In the genomic region with DNA sequence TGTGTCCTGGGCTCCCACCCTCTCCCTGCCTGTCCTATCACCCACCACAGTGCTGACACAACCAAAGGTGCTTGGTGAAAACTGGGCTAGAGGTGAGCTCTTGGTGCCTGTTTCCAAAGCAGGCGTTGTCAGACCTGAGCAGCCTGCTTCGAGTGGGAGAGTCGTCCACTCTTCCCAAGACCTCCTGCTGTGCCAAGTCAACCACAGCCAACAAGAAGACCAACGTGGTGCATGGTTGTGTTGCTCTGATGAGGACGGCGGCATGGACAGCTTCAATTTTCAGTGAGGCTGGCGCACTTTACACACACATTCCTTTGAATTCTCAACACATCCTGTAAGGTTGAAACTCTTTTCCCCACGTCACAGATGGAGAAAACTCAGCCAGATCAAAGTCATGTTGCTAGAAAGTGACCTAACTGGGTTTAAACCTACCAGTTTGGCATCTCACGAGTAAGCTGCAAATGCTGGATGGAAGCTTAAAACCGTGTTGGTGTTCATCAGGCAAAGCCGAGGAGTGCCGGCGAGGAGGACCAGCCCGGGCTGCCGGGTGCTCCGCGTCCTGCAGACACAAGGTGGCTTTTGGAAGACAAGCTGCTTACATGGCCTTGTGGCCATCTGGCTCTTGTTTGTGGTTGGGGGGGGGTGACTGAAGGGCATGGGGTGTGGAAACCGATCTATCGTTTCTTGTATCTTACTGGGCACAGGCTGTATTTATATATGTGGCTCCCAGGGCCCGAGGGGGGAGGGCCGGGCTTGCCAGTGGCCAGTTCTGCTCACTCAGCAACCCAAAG, we compare ENCODE assay signal across 23 cellular contexts. TPM values are rescaled to one million over a fixed set of nuclear protein-coding genes. Genes with fewer than 3 reads are reported as not detected.
DNase-seq lines count a peak whose midpoint lies in the region; ATAC-seq and TF ChIP-seq lines count a peak whose summit lies in the region.
"Had no signal": no experiment of that assay in that cellular context is flagged by ENCODE, and none has a peak within 500 bp of the region (broad histone marks: within the 10 kb centered on the region; RNA-seq: fewer than 3 reads in every experiment).

No MANE protein-coding gene starts in this region.

- no peak overlapping the region for H4K8ac ChIP-seq in mesenchymal stem cell (ENCODE audit: low read length)

- H3K23ac ChIP-seq in mesenchymal stem cell (ENCODE audit: low read length in 2 of 2) = no peak overlapping the region

- H3K27ac Mint-ChIP-seq in activated CD4-positive, alpha-beta memory T cell treated with anti-CD3 and anti-CD28 coated beads for 36 hours = no peak overlapping the region
- H3K27ac Mint-ChIP-seq in activated CD4-positive, alpha-beta memory T cell treated with anti-CD3 and anti-CD28 coated beads, Interleukin-2, amount 10 ng/mL, durations not matched to agents 7 days and 5 days = no peak overlapping the region
- no peak overlapping the region for H3K27ac Mint-ChIP-seq in CD14-positive monocyte

- no peak overlapping the region for H2BK15ac ChIP-seq in mesenchymal stem cell (ENCODE audit: low read depth, poor library complexity, severe bottlenecking)

- H3K27me3 ChIP-seq in WERI-Rb-1 (ENCODE audit: insufficient read depth, low read depth, severe bottlenecking) = no peaks in the 10 kb centered on the region
- no peaks in the 10 kb centered on the region for H3K27me3 ChIP-seq in testis
- H3K27me3 ChIP-seq in mesenchymal stem cell (ENCODE audit: control insufficient read depth in 1 of 2, insufficient read depth in 1 of 2, low read length in 2 of 2) = peaks cover 20 to 79% of the 10 kb centered on the region in 2 experiments

- no peak overlapping the region for H2AK5ac ChIP-seq in mesenchymal stem cell (ENCODE audit: low read length, severe bottlenecking)

- peaks cover 6% of the 10 kb centered on the region for H3K9me3 ChIP-seq in WERI-Rb-1 (ENCODE audit: severe bottlenecking)
- no peaks in the 10 kb centered on the region for H3K9me3 ChIP-seq in testis
- peaks cover 10% of the 10 kb centered on the region for H3K9me3 ChIP-seq in mesenchymal stem cell (ENCODE audit: control insufficient read depth, low read length)
- H3K9me3 ChIP-seq: BE2C, SJCRH30 had no signal

- H3K4me3 Mint-ChIP-seq in activated CD4-positive, alpha-beta memory T cell treated with anti-CD3 and anti-CD28 coated beads for 36 hours = no peak overlapping the region
- no peak overlapping the region for H3K4me3 Mint-ChIP-seq in activated CD4-positive, alpha-beta memory T cell treated with anti-CD3 and anti-CD28 coated beads, Interleukin-2, amount 10 ng/mL, durations not matched to agents 7 days and 5 days
- H3K4me3 Mint-ChIP-seq in CD14-positive monocyte = no peak overlapping the region

- H3K9ac ChIP-seq in mesenchymal stem cell (ENCODE audit: low read length) = no peak overlapping the region

- TF ChIP-seq CTCF in WERI-Rb-1 (IDR thresholded peaks at IDR 0.05; ENCODE audit: low read depth, low read length) (0 out of 2 replicates have a peak, but pooled peaks have one; percentile 12), testis (IDR thresholded peaks at IDR 0.05) (no peak), CD14-positive monocyte (IDR thresholded peaks at IDR 0.05) (no peak)

- peaks cover 6% of the 10 kb centered on the region for H3K4me1 Mint-ChIP-seq in activated CD4-positive, alpha-beta memory T cell treated with anti-CD3 and anti-CD28 coated beads for 36 hours (ENCODE audit: low read depth)
- peaks cover 9% of the 10 kb centered on the region for H3K4me1 Mint-ChIP-seq in activated CD4-positive, alpha-beta memory T cell treated with anti-CD3 and anti-CD28 coated beads, Interleukin-2, amount 10 ng/mL, durations not matched to agents 7 days and 5 days
- H3K4me1 Mint-ChIP-seq in CD14-positive monocyte = no peaks in the 10 kb centered on the region

- no peak overlapping the region for H2BK120ac ChIP-seq in mesenchymal stem cell (ENCODE audit: low read depth, low read length)

- H4K91ac ChIP-seq in mesenchymal stem cell (ENCODE audit: low read length) = no peak overlapping the region

- TF ChIP-seq POLR2A in testis (IDR thresholded peaks at IDR 0.05) = no peak

- no peaks in the 10 kb centered on the region for H3K9me3 Mint-ChIP-seq in activated CD4-positive, alpha-beta memory T cell treated with anti-CD3 and anti-CD28 coated beads for 36 hours
- no peaks in the 10 kb centered on the region for H3K9me3 Mint-ChIP-seq in activated CD4-positive, alpha-beta memory T cell treated with anti-CD3 and anti-CD28 coated beads, Interleukin-2, amount 10 ng/mL, durations not matched to agents 7 days and 5 days
- H3K9me3 Mint-ChIP-seq in CD14-positive monocyte = peaks cover 0 to 2% (median 0%) of the 10 kb centered on the region in 7 donors

- no peak overlapping the region for H2BK12ac ChIP-seq in mesenchymal stem cell (ENCODE audit: low read length in 2 of 2)

- peaks cover 11% of the 10 kb centered on the region for H3K27me3 Mint-ChIP-seq in activated CD4-positive, alpha-beta memory T cell treated with anti-CD3 and anti-CD28 coated beads for 36 hours
- H3K27me3 Mint-ChIP-seq in activated CD4-positive, alpha-beta memory T cell treated with anti-CD3 and anti-CD28 coated beads, Interleukin-2, amount 10 ng/mL, durations not matched to agents 7 days and 5 days = peaks cover 13% of the 10 kb centered on the region
- peaks cover 0 to 6% (median 0%) of the 10 kb centered on the region in 3 donors for H3K27me3 Mint-ChIP-seq in CD14-positive monocyte (ENCODE audit: low read depth in 3 of 3)

- intact Hi-C loops in activated CD4-positive, alpha-beta memory T cell treated with anti-CD3 and anti-CD28 coated beads for 36 hours (cut with micrococcal nuclease) = no loop called here
- intact Hi-C loops in testis (cut with DNase I; ENCODE audit: low total_unique reads) = no loop called here
- intact Hi-C loops in CD14-positive monocyte (cut with micrococcal nuclease) = no loop called here

- H3K36me3 Mint-ChIP-seq in activated CD4-positive, alpha-beta memory T cell treated with anti-CD3 and anti-CD28 coated beads for 36 hours = no peaks in the 10 kb centered on the region
- H3K36me3 Mint-ChIP-seq in activated CD4-positive, alpha-beta memory T cell treated with anti-CD3 and anti-CD28 coated beads, Interleukin-2, amount 10 ng/mL, durations not matched to agents 7 days and 5 days (ENCODE audit: low read depth) = no peaks in the 10 kb centered on the region
- no peaks in the 10 kb centered on the region for H3K36me3 Mint-ChIP-seq in CD14-positive monocyte

- no peak overlapping the region for H2AFZ ChIP-seq in mesenchymal stem cell (ENCODE audit: low read depth, low read length)

- ATAC-seq in HG02759 (IDR thresholded peaks at IDR 0.05; ENCODE audit: unreplicated experiment) = no peak
- ATAC-seq: HepG2, PC-3 had no signal

- no peaks in the 10 kb centered on the region for H3K4me1 ChIP-seq in testis
- H3K4me1 ChIP-seq in mesenchymal stem cell (ENCODE audit: control insufficient read depth, insufficient read depth, low read depth, low read length) = no peaks in the 10 kb centered on the region
- H3K4me1 ChIP-seq: BE2C, SJCRH30 had no signal

- H3K36me3 ChIP-seq in WERI-Rb-1 = no peaks in the 10 kb centered on the region
- no peaks in the 10 kb centered on the region for H3K36me3 ChIP-seq in testis (ENCODE audit: low read depth, missing control alignments)
- H3K36me3 ChIP-seq in mesenchymal stem cell (ENCODE audit: control insufficient read depth in 1 of 2, insufficient read depth in 2 of 2, low read depth in 1 of 2, low read length in 2 of 2) = no peaks in the 10 kb centered on the region
- H3K36me3 ChIP-seq: BE2C, SJCRH30 had no signal

- POLR2A ChIA-PET in activated CD4-positive, alpha-beta memory T cell treated with anti-CD3 and anti-CD28 coated beads for 36 hours (lab: Charles Lee) = no interaction called here
- POLR2A ChIA-PET in activated CD4-positive, alpha-beta memory T cell treated with anti-CD3 and anti-CD28 coated beads, Interleukin-2, amount 10 ng/mL, durations not matched to agents 7 days and 5 days (lab: Charles Lee) = no interaction called here

- H3K18ac ChIP-seq in mesenchymal stem cell (ENCODE audit: low read depth in 1 of 2, low read length in 2 of 2) = no peak overlapping the region

- H3K4me2 ChIP-seq in mesenchymal stem cell (ENCODE audit: low read length, poor library complexity, severe bottlenecking) = no peak overlapping the region

- H3K79me1 ChIP-seq in mesenchymal stem cell (replicated peaks; ENCODE audit: low read length, poor library complexity, severe bottlenecking) = no peaks in the 10 kb centered on the region

- H2BK5ac ChIP-seq in mesenchymal stem cell (ENCODE audit: low read depth, low read length, poor library complexity, severe bottlenecking) = no peak overlapping the region

- H3K27ac ChIP-seq in WERI-Rb-1 = peak overlapping the region; percentile 56
- H3K27ac ChIP-seq in testis = no peak overlapping the region
- H3K27ac ChIP-seq in mesenchymal stem cell (ENCODE audit: low read length, poor library complexity, severe bottlenecking) = no peak overlapping the region
- H3K27ac ChIP-seq: SJCRH30 had no signal

- WGBS in testis, 2 donors = 83 to 87% methylated on average over 21 of the region's 21 CpGs
- 79% methylated on average over 21 of the region's 21 CpGs for WGBS in mesenchymal stem cell

- peak; percentile 5 for DNase-seq in activated CD4-positive, alpha-beta memory T cell treated with anti-CD3 and anti-CD28 coated beads for 36 hours
- DNase-seq in activated CD4-positive, alpha-beta memory T cell treated with anti-CD3 and anti-CD28 coated beads, Interleukin-2, amount 10 ng/mL, durations not matched to agents 7 days and 5 days = no peak
- peak; percentile 89 for DNase-seq in WERI-Rb-1
- DNase-seq in ecto neural progenitor cell (ENCODE audit: low spot score) = peak; percentile 40
- DNase-seq in testis = peak; percentile 9
- no peak for DNase-seq in mesenchymal stem cell
- no peak for DNase-seq in CD14-positive monocyte (ENCODE audit: low spot score)
- DNase-seq: 8988T; ACHN; BE2C; Calu3; Kasumi-1; NCI-H1092 treated with DMSO at 0.1 percent for 48 hours; NCI-H146; NCI-H1930; NCI-H2107; NCI-H510A; NCI-H748 treated with DMSO at 0.1 percent for 48 hours; NK-92 treated with Interleukin-12 subunit alpha and Interleukin-12 subunit beta, amount 100 ng/mL, for 24 hours; PC-3; SJCRH30 had no signal

- H3K14ac ChIP-seq in mesenchymal stem cell (ENCODE audit: low read length in 2 of 2) = no peak overlapping the region

- H3K4me3 ChIP-seq in WERI-Rb-1 (ENCODE audit: low read depth, low read length) (no peak overlapping the region), testis (no peak overlapping the region), mesenchymal stem cell (ENCODE audit: insufficient read depth in 1 of 2, low read depth in 1 of 2, low read length in 2 of 2) (no peak overlapping the region)
- H3K4me3 ChIP-seq: SJCRH30 had no signal

- CTCF ChIA-PET in activated CD4-positive, alpha-beta memory T cell treated with anti-CD3 and anti-CD28 coated beads for 36 hours (lab: Charles Lee) = interaction anchor here (0.8 to 1.0 kb wide), 2 partner anchors 8 to 409 kb away, joined by 3 read pairs; no protein-coding TSS in a partner anchor
- CTCF ChIA-PET in activated CD4-positive, alpha-beta memory T cell treated with anti-CD3 and anti-CD28 coated beads, Interleukin-2, amount 10 ng/mL, durations not matched to agents 7 days and 5 days (lab: Charles Lee) = no interaction called here

- no peak overlapping the region for H3K4ac ChIP-seq in mesenchymal stem cell (ENCODE audit: low read depth in 1 of 2, low read length in 2 of 2)

RNA-seq across cellular contexts. Expression of a gene that starts 39.3 kb away (rescaled TPM):
- total RNA-seq in activated CD4-positive, alpha-beta memory T cell treated with anti-CD3 and anti-CD28 coated beads for 36 hours = 10 to 100 TPM; 94.9 to 96.9 TPM
- total RNA-seq in activated CD4-positive, alpha-beta memory T cell treated with anti-CD3 and anti-CD28 coated beads, Interleukin-2, amount 10 ng/mL, durations not matched to agents 7 days and 5 days = 100 to 1,000 TPM; 276 to 283 TPM
- total RNA-seq in testis = 100 to 1,000 TPM in 1 of 2 donors, 10 to 100 TPM in 1; 89.7 to 118 TPM
- polyA plus RNA-seq in testis (ENCODE audit: insufficient read depth, low read depth, low replicate concordance) (52.7 TPM), CD14-positive monocyte (10 to 100 TPM; 37.1 to 39.6 TPM)
- 274 TPM for polyA plus RNA-seq in mesenchymal stem cell (2013, experiment 1 of 2)
- polyA plus RNA-seq in mesenchymal stem cell (2013, experiment 2 of 2) = 281 TPM

Comparison
In these comparisons a context has a peak if more than half of its experiments do, and no peak if none do; other contexts are left out.
1. DNase-seq: peak in activated CD4-positive, alpha-beta memory T cell treated with anti-CD3 and anti-CD28 coated beads for 36 hours (single experiment), WERI-Rb-1 (single experiment), ecto neural progenitor cell (single experiment) and testis (single experiment); none in activated CD4-positive, alpha-beta memory T cell treated with anti-CD3 and anti-CD28 coated beads, Interleukin-2, amount 10 ng/mL, durations not matched to agents 7 days and 5 days (single experiment), mesenchymal stem cell (single experiment) and CD14-positive monocyte (single experiment).